In the genomic region with DNA sequence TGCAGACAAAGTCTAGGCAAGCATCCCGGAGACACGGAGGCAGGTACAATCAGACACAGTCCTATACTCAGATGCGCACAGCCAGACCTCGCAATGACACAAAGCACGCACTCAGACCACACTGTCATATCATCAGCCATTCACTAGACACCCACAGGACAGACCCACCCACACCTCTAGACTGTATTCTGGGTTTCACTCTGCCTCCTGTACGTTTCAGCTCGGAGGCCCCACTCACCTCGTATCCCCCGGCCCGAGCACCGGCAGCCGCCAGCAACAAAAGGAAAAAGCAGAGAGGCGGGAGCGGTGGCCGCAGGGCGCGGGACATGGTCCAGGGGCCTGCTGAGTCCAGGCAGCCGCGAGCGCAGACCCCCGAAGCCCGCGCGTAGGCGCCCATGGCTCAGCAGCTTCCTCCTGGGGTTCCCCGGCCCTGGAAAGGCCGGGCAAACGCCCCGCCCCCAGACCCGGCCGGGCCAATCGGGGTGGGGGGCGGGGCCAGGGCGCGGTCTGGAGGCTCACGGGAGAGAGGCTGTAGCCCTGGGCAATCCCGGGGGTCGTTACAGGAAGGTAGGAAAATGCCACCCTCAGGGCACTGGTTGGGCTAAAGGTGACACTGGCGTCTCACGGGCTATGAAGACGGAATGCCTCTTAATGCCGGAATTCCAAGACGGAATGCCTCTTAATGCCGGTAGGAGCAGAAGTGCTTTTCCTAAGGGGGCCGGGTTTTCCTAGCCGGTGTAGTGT, we compare ENCODE assay signal across 1 cellular context.
TF ChIP-seq lines count a peak whose summit lies in the region.

A gene (minus strand): TSS at position 438 of the 744 bp plus-strand sequence. CDS start 41 bp downstream, at position 397.
A gene with protein sequence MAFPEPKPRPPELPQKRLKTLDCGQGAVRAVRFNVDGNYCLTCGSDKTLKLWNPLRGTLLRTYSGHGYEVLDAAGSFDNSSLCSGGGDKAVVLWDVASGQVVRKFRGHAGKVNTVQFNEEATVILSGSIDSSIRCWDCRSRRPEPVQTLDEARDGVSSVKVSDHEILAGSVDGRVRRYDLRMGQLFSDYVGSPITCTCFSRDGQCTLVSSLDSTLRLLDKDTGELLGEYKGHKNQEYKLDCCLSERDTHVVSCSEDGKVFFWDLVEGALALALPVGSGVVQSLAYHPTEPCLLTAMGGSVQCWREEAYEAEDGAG (plus strand): TSS at position 503 of the 744 bp plus-strand sequence. CDS start 2,984 bp downstream, outside the sequence.

TF ChIP-seq in H1, 55 proteins besides CTCF, POLR2A, EP300 and RAD21:
- TF ChIP-seq, protein P1, sequence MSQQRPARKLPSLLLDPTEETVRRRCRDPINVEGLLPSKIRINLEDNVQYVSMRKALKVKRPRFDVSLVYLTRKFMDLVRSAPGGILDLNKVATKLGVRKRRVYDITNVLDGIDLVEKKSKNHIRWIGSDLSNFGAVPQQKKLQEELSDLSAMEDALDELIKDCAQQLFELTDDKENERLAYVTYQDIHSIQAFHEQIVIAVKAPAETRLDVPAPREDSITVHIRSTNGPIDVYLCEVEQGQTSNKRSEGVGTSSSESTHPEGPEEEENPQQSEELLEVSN (IDR thresholded peaks at IDR 0.05), result no peak
- TF ChIP-seq SP1 (IDR thresholded peaks at IDR 0.05; ENCODE audit: low read depth, low read length) (peak; percentile 57; the same call in 1 of the 2 replicates), NRF1 (IDR thresholded peaks at IDR 0.05; ENCODE audit: low read depth, low read length) (no peak), HDAC2 (IDR thresholded peaks at IDR 0.05; ENCODE audit: borderline replicate concordance in 1 of 2, low read depth in 2 of 2, low read length in 2 of 2) (no peak), SRF (IDR thresholded peaks at IDR 0.05; ENCODE audit: low read depth, low read length) (no peak), GABPA (IDR thresholded peaks at IDR 0.05; ENCODE audit: borderline replicate concordance, insufficient read depth, low read length) (no peak), TBP (IDR thresholded peaks at IDR 0.05; ENCODE audit: low read depth, low read length) (peak; percentile 31; the same call in 1 of the 2 replicates), TAF1 (IDR thresholded peaks at IDR 0.05; ENCODE audit: low read depth, low read length) (peak; percentile 80), PHF8 (conservative IDR thresholded peaks at IDR 0.05; ENCODE audit: low read depth, low read length) (peak; percentile 74), KDM4A (IDR thresholded peaks at IDR 0.05; ENCODE audit: low read depth, low read length, severe bottlenecking) (peak; percentile 73), EGR1 (IDR thresholded peaks at IDR 0.05; ENCODE audit: borderline replicate concordance, low read depth, low read length) (peak; percentile 6; the same call in 1 of the 2 replicates), SIN3A (conservative IDR thresholded peaks at IDR 0.05 in 1 of 2, IDR thresholded peaks at IDR 0.05 in 1 of 2; ENCODE audit: low read depth in 1 of 2, low read length in 2 of 2) (peak in 1 of 2 experiments; percentile 52; a peak in 2 of 4 replicates)
